In the genomic region with DNA sequence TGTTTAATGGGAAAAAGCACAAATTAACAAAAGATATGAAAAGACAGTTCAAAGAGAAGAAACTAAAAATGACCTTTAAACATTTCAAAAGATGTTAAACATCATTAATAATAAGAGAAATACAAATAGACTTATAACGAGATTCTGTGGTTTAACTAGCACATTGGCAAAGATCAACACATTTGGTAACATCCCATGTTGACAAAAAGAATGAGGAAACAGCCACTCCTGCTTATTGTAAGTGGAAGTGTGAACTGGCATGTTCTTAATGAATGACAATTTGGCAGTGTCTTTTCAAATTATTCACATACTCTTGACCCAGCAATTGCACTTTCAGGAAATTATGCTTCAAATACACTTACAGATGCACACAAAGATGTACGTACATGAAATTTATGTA, we compare ENCODE assay signal across 25 cellular contexts.
"Had no signal": no experiment of that assay in that cellular context is flagged by ENCODE, and none has a peak within 500 bp of the region (broad histone marks: within the 10 kb centered on the region; RNA-seq: fewer than 3 reads in every experiment).

No MANE protein-coding gene starts in this region.

- H3K4me3 ChIP-seq: cardiac muscle cell, MG63, Peyer's patch had no signal

- H3K27ac ChIP-seq: cardiac muscle cell, Peyer's patch, RWPE1 had no signal

- H3K4me1 ChIP-seq: Peyer's patch had no signal

- H3K36me3 ChIP-seq: cardiac muscle cell, MG63, Peyer's patch had no signal

- H3K9me3 ChIP-seq: MG63, Peyer's patch had no signal

- ATAC-seq: activated CD8-positive, alpha-beta memory T cell treated with anti-CD3 and anti-CD28 coated beads, Interleukin-2, amount 10 ng/mL, durations not matched to agents 7 days and 5 days; activated naive CD4-positive, alpha-beta T cell treated with anti-CD3 and anti-CD28 coated beads, Interleukin-2, amount 50 U/mL, for 72 hours; activated naive CD8-positive, alpha-beta T cell treated with anti-CD3 and anti-CD28 coated beads, Interleukin-2, amount 50 U/mL, for 24 hours; T-helper 17 cell had no signal

- H3K27me3 ChIP-seq: cardiac muscle cell, MG63, Peyer's patch had no signal

- DNase-seq: activated B cell treated with CpG ODN at 0.5 μM for 24 hours; activated CD4-positive, alpha-beta T cell treated with anti-CD3 and anti-CD28 coated beads for 1 hour; activated CD4-positive, alpha-beta T cell treated with anti-CD3 and anti-CD28 coated beads, Interleukin-2, amount 10 ng/mL, durations not matched to agents 24 days and 14 days; activated CD4-positive, alpha-beta T cell treated with anti-CD3 and anti-CD28 coated beads, Interleukin-2, amount 50 U/mL, for 48 hours; activated CD8-positive, alpha-beta memory T cell treated with anti-CD3 and anti-CD28 coated beads, Interleukin-2, amount 10 ng/mL, durations not matched to agents 7 days and 5 days; activated effector memory CD4-positive, alpha-beta T cell treated with Interleukin-2 at 50 U/mL for 16 hours; activated naive CD4-positive, alpha-beta T cell; activated naive CD8-positive, alpha-beta T cell treated with anti-CD3 and anti-CD28 coated beads, Interleukin-2, amount 50 U/mL, for 24 hours; activated T-cell treated with anti-CD3 and anti-CD28 coated beads, Interleukin-2, amount 50 U/mL, for 24 hours; amniotic stem cell; MG63; NCI-H1092; NCI-H1417 treated with DMSO at 0.1 percent for 48 hours; NCI-H1694 treated with DMSO at 0.1 percent for 48 hours; NCI-H2029 treated with DMSO at 0.1 percent for 48 hours; NCI-H345; NCI-H510A; NCI-H526 treated with DMSO at 0.1 percent for 48 hours; Peyer's patch; Right ventricle myocardium superior; T-helper 17 cell; T-helper 9 cell had no signal
